Comparison of ENCODE assay signal across 8 cellular contexts in the genomic region with DNA sequence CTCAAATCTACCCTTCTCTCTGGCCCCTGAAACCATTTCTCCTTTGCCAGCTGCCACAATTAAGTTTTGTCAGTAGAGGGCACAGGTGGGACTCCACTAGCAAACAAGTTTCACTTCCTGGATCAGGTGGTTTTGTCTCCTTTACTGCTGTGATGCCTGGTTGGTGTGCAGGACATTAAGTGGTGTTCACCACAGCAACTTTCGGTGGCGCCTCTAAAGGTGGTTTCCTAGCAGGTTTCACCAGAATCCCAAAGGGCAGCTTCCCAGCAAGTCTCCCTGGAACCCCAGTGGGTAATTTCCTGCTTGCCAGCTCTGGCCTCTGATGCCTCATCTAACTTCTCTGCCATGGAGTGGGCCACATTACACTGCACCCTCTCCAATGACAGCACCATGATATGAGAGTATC. TPM values are rescaled to one million over a fixed set of nuclear protein-coding genes. Genes with fewer than 3 reads are reported as not detected.
DNase-seq lines count a peak whose midpoint lies in the region; ATAC-seq and TF ChIP-seq lines count a peak whose summit lies in the region.

No MANE protein-coding gene starts in this region.

- H3K36me3 ChIP-seq in DOHH2 (ENCODE audit: control insufficient read depth, low read length) (peaks cover 90% of the 10 kb centered on the region), liver (ENCODE audit: control insufficient read depth in 4 of 4, insufficient read depth in 3 of 4, low read depth in 1 of 4, low read length in 3 of 4) (peaks cover 20 to 83% (median 66%) of the 10 kb centered on the region in 4 donors)

- 90% methylated on average over 2 of the region's 2 CpGs for WGBS in liver

- no peaks in the 10 kb centered on the region for H3K9me2 ChIP-seq in DOHH2 (replicated peaks; ENCODE audit: control insufficient read depth, low read length)

- no peak overlapping the region; the same call in 1 of the 2 replicates for H3K27ac ChIP-seq in DOHH2 (ENCODE audit: low read depth, low read length)
- no peak overlapping the region for H3K27ac ChIP-seq in liver (ENCODE audit: low read depth in 1 of 2, low read length in 2 of 2)

- H3K79me2 ChIP-seq in DOHH2 (ENCODE audit: control insufficient read depth, low read length), result no peaks in the 10 kb centered on the region

- H3F3A ChIP-seq in DOHH2 (ENCODE audit: control insufficient read depth, insufficient read depth), result peaks cover 12% of the 10 kb centered on the region; the same call in 1 of the 2 replicates

- peak; percentile 70 for TF ChIP-seq CTCF in DOHH2 (IDR thresholded peaks at IDR 0.05; ENCODE audit: low read depth, low read length, poor library complexity, severe bottlenecking)
- no peak for TF ChIP-seq CTCF in liver (IDR thresholded peaks at IDR 0.05; ENCODE audit: low read depth, low read length, missing input control)

- no peak overlapping the region for H3K9ac ChIP-seq in liver (ENCODE audit: low read depth in 1 of 2, low read length in 2 of 2)

- peaks cover 8% of the 10 kb centered on the region for H3K4me1 ChIP-seq in DOHH2 (ENCODE audit: control insufficient read depth, low read length)
- no peaks in the 10 kb centered on the region for H3K4me1 ChIP-seq in liver (ENCODE audit: control insufficient read depth in 4 of 4, insufficient read depth in 4 of 4, low read length in 3 of 4)

- TF ChIP-seq RAD21 in liver (IDR thresholded peaks at IDR 0.05), result peak; percentile 42 to 72

- ATAC-seq in GM19324 (IDR thresholded peaks at IDR 0.05; ENCODE audit: low FRiP score, unreplicated experiment) (peak; percentile 92), HG03135 (IDR thresholded peaks at IDR 0.05; ENCODE audit: unreplicated experiment) (peak; percentile 95)

- H3K9me3 ChIP-seq in DOHH2 (ENCODE audit: control insufficient read depth, insufficient read depth, low read length) (0 out of 2 replicates have a peak, but pooled peaks cover 4% of the 10 kb centered on the region), liver (ENCODE audit: control insufficient read depth in 4 of 4, low read length in 3 of 4) (peaks cover 0 to 2% (median under 1%) of the 10 kb centered on the region in 4 donors)

- DNase-seq in SKM-1 (lab: John Stamatoyannopoulos, UW; ENCODE audit: unreplicated experiment) (peak; percentile 7), NCI-H446 treated with DMSO at 0.1 percent for 48 hours (lab: John Stamatoyannopoulos, UW) (no peak), posterior cingulate gyrus (no peak), globus pallidus (ENCODE audit: low spot score) (no peak)

- no peaks in the 10 kb centered on the region for H3K27me3 ChIP-seq in DOHH2 (ENCODE audit: control insufficient read depth, low read length)
- H3K27me3 ChIP-seq in liver (ENCODE audit: control insufficient read depth in 4 of 4, insufficient read depth in 4 of 4, low read length in 3 of 4), result no peaks in the 10 kb centered on the region

- H3K4me3 ChIP-seq in DOHH2 (ENCODE audit: low read length) (no peak overlapping the region), liver (ENCODE audit: low read depth in 1 of 3, low read length in 3 of 3) (no peak overlapping the region)

- intact Hi-C loops in posterior cingulate gyrus (cut with DNase I), result no loop called here

- H3K4me2 ChIP-seq in DOHH2 (ENCODE audit: low read length), result peak overlapping the region; percentile 6; the same call in 1 of the 2 replicates

- H4K20me1 ChIP-seq in DOHH2 (ENCODE audit: control insufficient read depth, insufficient read depth, low read depth, low read length), result no peaks in the 10 kb centered on the region

TF ChIP-seq in liver, 16 proteins besides CTCF, POLR2A, EP300 and RAD21:
- TF ChIP-seq EGR1 (IDR thresholded peaks at IDR 0.05; ENCODE audit: low read depth in 2 of 2) (no peak), SP1 (IDR thresholded peaks at IDR 0.05) (no peak)

RNA-seq across cellular contexts. Expression of gene MED4, which starts 16.6 kb away (rescaled TPM):
- total RNA-seq in liver, result 10 to 100 TPM; 18.2 to 22.8 TPM
- 10 to 100 TPM; 22.3 to 32.4 TPM for polyA plus RNA-seq in liver

RNA-seq across cellular contexts. Expression of gene NUDT15, which starts 40.7 kb away (rescaled TPM):
- total RNA-seq in liver, result 1 to 10 TPM; 6.0 to 7.7 TPM
- polyA plus RNA-seq in liver, result 1 to 10 TPM; 6.5 to 7.3 TPM
